1 cellular context compared by ENCODE assay signal in genomic region chr6:125956506-125957390, GRCh38.
TF ChIP-seq lines count a peak whose summit lies in the region.

TSS of gene HINT3 (plus strand) at chr6:125956770. CDS start at chr6:125956978, 208 bp downstream.

TF ChIP-seq in K562, 482 proteins besides CTCF, POLR2A, EP300 and RAD21 (continued from another document and continues in another):
- TF ChIP-seq MXD1 (CRISPR knock-in tag; IDR thresholded peaks at IDR 0.05; ENCODE audit: borderline replicate concordance, poor library complexity, severe bottlenecking) (no peak), NFE2 (IDR thresholded peaks at IDR 0.05; ENCODE audit: low read depth) (peak; percentile 46; the same call in 1 of the 2 replicates), MITF (IDR thresholded peaks at IDR 0.05) (no peak), NFXL1 (CRISPR knock-in tag; IDR thresholded peaks at IDR 0.05) (no peak), KDM1A (IDR thresholded peaks at IDR 0.05) (0 out of 4 replicates have a peak, but pooled peaks of 1 of the 2 experiments have one; percentile 15), SAFB2 (IDR thresholded peaks at IDR 0.05; ENCODE audit: borderline replicate concordance, low read depth, low read length, severe bottlenecking) (no peak), ZNF146 (CRISPR knock-in tag; IDR thresholded peaks at IDR 0.05; ENCODE audit: unreplicated experiment) (no peak), STAT5A (IDR thresholded peaks at IDR 0.05; ENCODE audit: borderline replicate concordance, low read length) (peak; percentile 16; the same call in 1 of the 2 replicates), ADNP (tag; IDR thresholded peaks at IDR 0.05) (no peak), SLC30A9 (CRISPR knock-in tag; IDR thresholded peaks at IDR 0.05) (no peak), ZNF764 (CRISPR knock-in tag; IDR thresholded peaks at IDR 0.05; ENCODE audit: low read depth) (no peak), LEF1 (IDR thresholded peaks at IDR 0.05) (peak; percentile 97), TBL1XR1 (IDR thresholded peaks at IDR 0.05; ENCODE audit: low read length in 2 of 2) (peak; percentile 31 to 96; a peak in 2 of 4 replicates), SIN3B (IDR thresholded peaks at IDR 0.05; ENCODE audit: low read depth) (peak; percentile 82), ZNF175 (CRISPR knock-in tag; IDR thresholded peaks at IDR 0.05; ENCODE audit: low read depth) (no peak), DIDO1 (tag; IDR thresholded peaks at IDR 0.05; ENCODE audit: low read depth) (peak; percentile 60; the same call in 1 of the 2 replicates), NR2F6 (CRISPR knock-in tag; IDR thresholded peaks at IDR 0.05) (no peak), TSC22D4 (tag; IDR thresholded peaks at IDR 0.05) (no peak), ZNF830 (CRISPR knock-in tag; IDR thresholded peaks at IDR 0.05) (no peak), NBN (IDR thresholded peaks at IDR 0.05; ENCODE audit: low read depth) (peak; percentile 87), ZNF76 (CRISPR knock-in tag; IDR thresholded peaks at IDR 0.05; ENCODE audit: borderline replicate concordance) (no peak), POU5F1 (IDR thresholded peaks at IDR 0.05; ENCODE audit: borderline replicate concordance, low read depth, low read length, partially characterized antibody) (no peak), ZNF324 (CRISPR knock-in tag; IDR thresholded peaks at IDR 0.05) (no peak), TCF7L2 (IDR thresholded peaks at IDR 0.05; ENCODE audit: low read depth, low read length) (peak; percentile 84), DNMT1 (IDR thresholded peaks at IDR 0.05) (no peak), PTBP1 (IDR thresholded peaks at IDR 0.05; ENCODE audit: low read depth, low read length) (no peak), ZNF584 (CRISPR knock-in tag; IDR thresholded peaks at IDR 0.05; ENCODE audit: low read depth) (peak; percentile 67; the same call in 1 of the 2 replicates), ZNF444 (CRISPR knock-in tag; IDR thresholded peaks at IDR 0.05) (no peak), HMG20A (CRISPR knock-in tag; conservative IDR thresholded peaks at IDR 0.05) (no peak), HNRNPL (IDR thresholded peaks at IDR 0.05; ENCODE audit: low read depth, low read length) (no peak), AFF1 (IDR thresholded peaks at IDR 0.05; ENCODE audit: low read depth in 1 of 2, partially characterized antibody in 2 of 2) (peak in 1 of 2 experiments; percentile 31), TEAD2 (tag; IDR thresholded peaks at IDR 0.05) (no peak), ZC3H4 (CRISPR knock-in tag; IDR thresholded peaks at IDR 0.05; ENCODE audit: borderline replicate concordance) (no peak), NCOA6 (IDR thresholded peaks at IDR 0.05) (peak; percentile 84), KLF1 (tag; IDR thresholded peaks at IDR 0.05) (peak; percentile 52; the same call in 1 of the 2 replicates), FOXP1 (CRISPR knock-in tag; IDR thresholded peaks at IDR 0.05) (peak; percentile 96; the same call in 1 of the 2 replicates), STAG1 (CRISPR knock-in tag; IDR thresholded peaks at IDR 0.05; ENCODE audit: borderline replicate concordance) (peak; percentile 85), ZNF668 (CRISPR knock-in tag; IDR thresholded peaks at IDR 0.05) (0 out of 2 replicates have a peak, but pooled peaks have one; percentile 14), CBX8 (IDR thresholded peaks at IDR 0.05; ENCODE audit: borderline replicate concordance, extremely low read depth, low read depth, low read length, poor library complexity, severe bottlenecking) (no peak), HOXB6 (CRISPR knock-in tag; IDR thresholded peaks at IDR 0.05; ENCODE audit: borderline replicate concordance) (no peak), MBD2 (IDR thresholded peaks at IDR 0.05; ENCODE audit: borderline replicate concordance, low read depth) (peak; percentile 82), ETV6 (IDR thresholded peaks at IDR 0.05; ENCODE audit: borderline replicate concordance in 1 of 2, low read depth in 2 of 2, low read length in 1 of 2) (no peak), ETV6 (CRISPR knock-in tag; IDR thresholded peaks at IDR 0.05; ENCODE audit: borderline replicate concordance) (no peak), PHF21A (IDR thresholded peaks at IDR 0.05; ENCODE audit: borderline replicate concordance, low read depth) (0 out of 2 replicates have a peak, but pooled peaks have one; percentile 33), POLR3G (IDR thresholded peaks at IDR 0.05; ENCODE audit: extremely low read depth, insufficient read length, insufficient replicate concordance) (no peak), E2F3 (CRISPR knock-in tag; IDR thresholded peaks at IDR 0.05) (0 out of 2 replicates have a peak, but pooled peaks have one; percentile 16), NEUROD1 (IDR thresholded peaks at IDR 0.05; ENCODE audit: borderline replicate concordance, low read depth, low read length, partially characterized antibody) (peak; percentile 72), ZNF311 (CRISPR knock-in tag; IDR thresholded peaks at IDR 0.05) (no peak), PCBP2 (IDR thresholded peaks at IDR 0.05; ENCODE audit: low read depth, low read length, poor library complexity, severe bottlenecking) (no peak), MNT (conservative IDR thresholded peaks at IDR 0.05) (peak; percentile 73 to 88), ZZZ3 (IDR thresholded peaks at IDR 0.05) (no peak), ZNF518B (CRISPR knock-in tag; IDR thresholded peaks at IDR 0.05) (no peak), NR1H2 (CRISPR knock-in tag; IDR thresholded peaks at IDR 0.05) (no peak; the same call in 1 of the 2 replicates)
- TF ChIP-seq, protein P1, sequence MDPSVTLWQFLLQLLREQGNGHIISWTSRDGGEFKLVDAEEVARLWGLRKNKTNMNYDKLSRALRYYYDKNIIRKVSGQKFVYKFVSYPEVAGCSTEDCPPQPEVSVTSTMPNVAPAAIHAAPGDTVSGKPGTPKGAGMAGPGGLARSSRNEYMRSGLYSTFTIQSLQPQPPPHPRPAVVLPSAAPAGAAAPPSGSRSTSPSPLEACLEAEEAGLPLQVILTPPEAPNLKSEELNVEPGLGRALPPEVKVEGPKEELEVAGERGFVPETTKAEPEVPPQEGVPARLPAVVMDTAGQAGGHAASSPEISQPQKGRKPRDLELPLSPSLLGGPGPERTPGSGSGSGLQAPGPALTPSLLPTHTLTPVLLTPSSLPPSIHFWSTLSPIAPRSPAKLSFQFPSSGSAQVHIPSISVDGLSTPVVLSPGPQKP (CRISPR knock-in tag; IDR thresholded peaks at IDR 0.05): no peak
- TF ChIP-seq, protein P2, sequence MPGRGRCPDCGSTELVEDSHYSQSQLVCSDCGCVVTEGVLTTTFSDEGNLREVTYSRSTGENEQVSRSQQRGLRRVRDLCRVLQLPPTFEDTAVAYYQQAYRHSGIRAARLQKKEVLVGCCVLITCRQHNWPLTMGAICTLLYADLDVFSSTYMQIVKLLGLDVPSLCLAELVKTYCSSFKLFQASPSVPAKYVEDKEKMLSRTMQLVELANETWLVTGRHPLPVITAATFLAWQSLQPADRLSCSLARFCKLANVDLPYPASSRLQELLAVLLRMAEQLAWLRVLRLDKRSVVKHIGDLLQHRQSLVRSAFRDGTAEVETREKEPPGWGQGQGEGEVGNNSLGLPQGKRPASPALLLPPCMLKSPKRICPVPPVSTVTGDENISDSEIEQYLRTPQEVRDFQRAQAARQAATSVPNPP (IDR thresholded peaks at IDR 0.05; ENCODE audit: borderline replicate concordance, insufficient read depth, insufficient read length): no peak
- TF ChIP-seq, protein P3, sequence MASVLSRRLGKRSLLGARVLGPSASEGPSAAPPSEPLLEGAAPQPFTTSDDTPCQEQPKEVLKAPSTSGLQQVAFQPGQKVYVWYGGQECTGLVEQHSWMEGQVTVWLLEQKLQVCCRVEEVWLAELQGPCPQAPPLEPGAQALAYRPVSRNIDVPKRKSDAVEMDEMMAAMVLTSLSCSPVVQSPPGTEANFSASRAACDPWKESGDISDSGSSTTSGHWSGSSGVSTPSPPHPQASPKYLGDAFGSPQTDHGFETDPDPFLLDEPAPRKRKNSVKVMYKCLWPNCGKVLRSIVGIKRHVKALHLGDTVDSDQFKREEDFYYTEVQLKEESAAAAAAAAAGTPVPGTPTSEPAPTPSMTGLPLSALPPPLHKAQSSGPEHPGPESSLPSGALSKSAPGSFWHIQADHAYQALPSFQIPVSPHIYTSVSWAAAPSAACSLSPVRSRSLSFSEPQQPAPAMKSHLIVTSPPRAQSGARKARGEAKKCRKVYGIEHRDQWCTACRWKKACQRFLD (CRISPR knock-in tag; IDR thresholded peaks at IDR 0.05): no peak
- TF ChIP-seq, protein P4, sequence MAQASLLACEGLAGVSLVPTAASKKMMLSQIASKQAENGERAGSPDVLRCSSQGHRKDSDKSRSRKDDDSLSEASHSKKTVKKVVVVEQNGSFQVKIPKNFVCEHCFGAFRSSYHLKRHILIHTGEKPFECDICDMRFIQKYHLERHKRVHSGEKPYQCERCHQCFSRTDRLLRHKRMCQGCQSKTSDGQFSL (CRISPR knock-in tag; IDR thresholded peaks at IDR 0.05): no peak; the same call in 1 of the 2 replicates
- TF ChIP-seq, protein P4 (tag; IDR thresholded peaks at IDR 0.05): no peak
